Comparison of ENCODE assay signal across 17 cellular contexts in the genomic region with DNA sequence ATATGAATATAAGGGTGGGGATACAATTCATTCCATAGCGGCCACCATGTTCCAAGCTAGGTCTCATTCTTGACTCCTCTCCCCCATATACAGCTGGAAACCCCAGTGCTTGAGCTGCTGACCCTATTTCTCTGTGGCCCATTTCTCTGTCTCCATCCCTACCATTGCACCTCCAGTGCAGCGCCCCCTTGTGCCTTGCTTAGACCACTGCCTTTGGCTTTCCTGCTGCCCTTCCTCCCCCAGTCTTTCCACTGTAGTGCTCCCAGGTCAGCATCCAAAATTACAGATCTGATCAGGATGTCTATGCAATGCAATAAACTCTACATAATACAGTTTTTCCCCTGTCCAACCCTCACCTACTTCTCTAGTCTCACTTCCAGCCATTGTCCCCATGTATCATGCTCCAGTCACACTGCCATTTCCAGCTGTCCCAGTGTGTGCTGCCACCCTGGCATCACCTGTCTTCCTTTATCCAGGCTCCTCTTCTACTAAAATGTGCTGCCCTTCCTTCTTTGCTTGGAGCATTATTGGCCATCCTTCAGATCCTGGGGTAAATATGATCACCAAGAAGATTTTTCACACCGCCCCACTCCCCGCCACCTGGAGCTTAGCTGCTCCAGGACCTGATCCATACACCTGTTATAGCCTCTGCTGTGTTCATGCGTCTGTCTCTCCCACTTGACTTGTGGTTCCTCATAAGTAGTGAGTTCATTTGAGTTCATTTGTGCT.
A peak's percentile ranks its signal among the peaks of the same experiment; 100 is the strongest.
DNase-seq lines count a peak whose midpoint lies in the region; ATAC-seq, FAIRE-seq and TF ChIP-seq lines count a peak whose summit lies in the region.
"Had no signal": no experiment of that assay in that cellular context is flagged by ENCODE, and none has a peak within 500 bp of the region (broad histone marks: within the 10 kb centered on the region; RNA-seq: fewer than 3 reads in every experiment).

No MANE protein-coding gene starts in this region.

- H3K27me3 ChIP-seq in SK-N-SH (ENCODE audit: insufficient read depth): no peaks in the 10 kb centered on the region
- no peaks in the 10 kb centered on the region for H3K27me3 ChIP-seq in WERI-Rb-1 (ENCODE audit: insufficient read depth, low read depth, severe bottlenecking)
- H3K27me3 ChIP-seq: SJSA1 had no signal

- H3K9me2 ChIP-seq in SK-N-SH: no peaks in the 10 kb centered on the region

- no peaks in the 10 kb centered on the region for H3K79me2 ChIP-seq in SK-N-SH (ENCODE audit: insufficient read depth)

- DNase-seq in SK-N-SH (no peak), WERI-Rb-1 (peak; percentile 52), iPS-NIHi11 (ENCODE audit: low spot score) (peak; percentile 44), T-helper 2 cell (no peak), SW480 (ENCODE audit: low spot score) (no peak), kidney (no peak)
- DNase-seq: activated effector memory CD4-positive, alpha-beta T cell treated with Interleukin-2 at 50 U/mL for 16 hours; GM23248; IMR-90; naive B cell; NCI-H1436; NCI-H345 had no signal

- TF ChIP-seq CTCF in SK-N-SH (IDR thresholded peaks at IDR 0.05) (peak; percentile 24), GM12874 (IDR thresholded peaks at IDR 0.05; ENCODE audit: insufficient read depth, low read depth, low read length) (0 out of 2 replicates have a peak, but pooled peaks have one; percentile 20), WERI-Rb-1 (IDR thresholded peaks at IDR 0.05; ENCODE audit: low read depth, low read length) (peak; percentile 74), kidney (IDR thresholded peaks at IDR 0.05; ENCODE audit: borderline replicate concordance, extremely low read depth, insufficient read depth) (no peak)

- intact Hi-C loops in kidney (cut with DNase I): no loop called here

- no peak for TF ChIP-seq RAD21 in SK-N-SH (IDR thresholded peaks at IDR 0.05; ENCODE audit: low read length)

- H3K27ac ChIP-seq in SK-N-SH (ENCODE audit: low read depth in 2 of 2, low read length in 1 of 2) (no peak overlapping the region), WERI-Rb-1 (no peak overlapping the region), kidney (ENCODE audit: low read depth in 2 of 2, low read length in 2 of 2) (no peak overlapping the region)
- H3K27ac ChIP-seq: GM23248, SJSA1, thoracic aorta had no signal

- H3K9ac ChIP-seq in SK-N-SH (no peak overlapping the region), kidney (ENCODE audit: low read length in 2 of 2) (no peak overlapping the region)
- H3K9ac ChIP-seq: GM23248 had no signal

- no peaks in the 10 kb centered on the region for H3K4me1 ChIP-seq in SK-N-SH (ENCODE audit: control insufficient read depth in 1 of 2, insufficient read depth in 2 of 2, low read depth in 1 of 2, low read length in 1 of 2)
- H3K4me1 ChIP-seq in kidney (ENCODE audit: control insufficient read depth in 1 of 2, insufficient read depth in 1 of 2, low read depth in 1 of 2, low read length in 2 of 2): no peaks in the 10 kb centered on the region
- H3K4me1 ChIP-seq: SJSA1 had no signal

- H4K20me1 ChIP-seq in SK-N-SH (ENCODE audit: insufficient read depth): no peaks in the 10 kb centered on the region

- TF ChIP-seq EP300 in SK-N-SH (IDR thresholded peaks at IDR 0.05; ENCODE audit: borderline replicate concordance in 1 of 2, low read depth in 1 of 2, low read length in 1 of 2): no peak

- WGBS in SK-N-SH (ENCODE audit: low lambda C conversion rate): 34% methylated on average over 5 of the region's 5 CpGs

- H3K36me3 ChIP-seq in SK-N-SH (replicated peaks in 1 of 2; ENCODE audit: control insufficient read depth in 1 of 2, insufficient read depth in 2 of 2, low read length in 1 of 2): no peaks in the 10 kb centered on the region
- H3K36me3 ChIP-seq in WERI-Rb-1: no peaks in the 10 kb centered on the region
- no peaks in the 10 kb centered on the region for H3K36me3 ChIP-seq in kidney (ENCODE audit: control insufficient read depth in 1 of 2, insufficient read depth in 2 of 2, low read length in 2 of 2)
- H3K36me3 ChIP-seq: SJSA1, thoracic aorta had no signal

- ATAC-seq in SK-N-SH treated with all-trans-retinoic acid at 6 μM for 48 hours: no peak

- POLR2A ChIA-PET in SK-N-SH (lab: Yijun Ruan, JAX): no interaction called here

- no peak for FAIRE-seq in kidney (lab: Jason Lieb, UNC)
- FAIRE-seq: astrocyte had no signal

- H3F3A ChIP-seq in SK-N-SH (replicated peaks; ENCODE audit: insufficient read depth): no peaks in the 10 kb centered on the region

- no peak overlapping the region for H3K4me2 ChIP-seq in SK-N-SH

- CTCF ChIA-PET in SK-N-SH (lab: Yijun Ruan, JAX): interaction anchor here (1.7 kb wide), 1 partner anchor 46 kb away, joined by 6 read pairs; no protein-coding TSS in a partner anchor

- no peak overlapping the region for H3K4me3 ChIP-seq in SK-N-SH (ENCODE audit: low read depth in 2 of 2, low read length in 1 of 2)
- no peak overlapping the region for H3K4me3 ChIP-seq in WERI-Rb-1 (ENCODE audit: low read depth, low read length)
- H3K4me3 ChIP-seq in kidney (ENCODE audit: low read length in 2 of 2): no peak overlapping the region
- H3K4me3 ChIP-seq: GM23248, SJSA1, thoracic aorta had no signal

- H3K9me3 ChIP-seq in SK-N-SH (no peaks in the 10 kb centered on the region), WERI-Rb-1 (ENCODE audit: severe bottlenecking) (peaks cover 8% of the 10 kb centered on the region), kidney (ENCODE audit: control insufficient read depth in 1 of 2, low read length in 2 of 2) (no peaks in the 10 kb centered on the region)
- H3K9me3 ChIP-seq: thoracic aorta had no signal

- H2AFZ ChIP-seq in SK-N-SH (ENCODE audit: low read depth): no peak overlapping the region
- H2AFZ ChIP-seq: GM23248 had no signal

TF ChIP-seq in SK-N-SH, 30 proteins besides CTCF, POLR2A, EP300 and RAD21:
- no peak for TF ChIP-seq POLR2AphosphoS5 (IDR thresholded peaks at IDR 0.05; ENCODE audit: low read depth, low read length)
TF ChIP-seq in SK-N-SH: peak in this region for 0.

TF ChIP-seq in SK-N-SH treated with all-trans-retinoic acid at 6 μM for 48 hours, 23 proteins besides CTCF, POLR2A, EP300 and RAD21 (continues in another document):
- TF ChIP-seq ZFP3 (CRISPR knock-in tag; IDR thresholded peaks at IDR 0.05) (no peak), ZFP30 (CRISPR knock-in tag; IDR thresholded peaks at IDR 0.05) (no peak), ESRRG (CRISPR knock-in tag; IDR thresholded peaks at IDR 0.05) (no peak), ZNF8 (CRISPR knock-in tag; IDR thresholded peaks at IDR 0.05) (no peak), RARB (CRISPR knock-in tag; IDR thresholded peaks at IDR 0.05) (no peak), TCF4 (CRISPR knock-in tag; IDR thresholded peaks at IDR 0.05; ENCODE audit: borderline replicate concordance) (no peak), PPARA (CRISPR knock-in tag; IDR thresholded peaks at IDR 0.05; ENCODE audit: borderline replicate concordance) (no peak), TOX (CRISPR knock-in tag; IDR thresholded peaks at IDR 0.05; ENCODE audit: borderline replicate concordance) (no peak), SNAI2 (CRISPR knock-in tag; IDR thresholded peaks at IDR 0.05) (no peak), OSR1 (CRISPR knock-in tag; IDR thresholded peaks at IDR 0.05) (no peak), ZNF70 (CRISPR knock-in tag; IDR thresholded peaks at IDR 0.05) (no peak), ARNTL (CRISPR knock-in tag; IDR thresholded peaks at IDR 0.05; ENCODE audit: borderline replicate concordance, low read depth) (no peak), GLIS3 (CRISPR knock-in tag; IDR thresholded peaks at IDR 0.05) (no peak), ZNF565 (CRISPR knock-in tag; conservative IDR thresholded peaks at IDR 0.05; ENCODE audit: low read depth) (no peak), CSDC2 (CRISPR knock-in tag; IDR thresholded peaks at IDR 0.05) (no peak)
- TF ChIP-seq, protein P1, sequence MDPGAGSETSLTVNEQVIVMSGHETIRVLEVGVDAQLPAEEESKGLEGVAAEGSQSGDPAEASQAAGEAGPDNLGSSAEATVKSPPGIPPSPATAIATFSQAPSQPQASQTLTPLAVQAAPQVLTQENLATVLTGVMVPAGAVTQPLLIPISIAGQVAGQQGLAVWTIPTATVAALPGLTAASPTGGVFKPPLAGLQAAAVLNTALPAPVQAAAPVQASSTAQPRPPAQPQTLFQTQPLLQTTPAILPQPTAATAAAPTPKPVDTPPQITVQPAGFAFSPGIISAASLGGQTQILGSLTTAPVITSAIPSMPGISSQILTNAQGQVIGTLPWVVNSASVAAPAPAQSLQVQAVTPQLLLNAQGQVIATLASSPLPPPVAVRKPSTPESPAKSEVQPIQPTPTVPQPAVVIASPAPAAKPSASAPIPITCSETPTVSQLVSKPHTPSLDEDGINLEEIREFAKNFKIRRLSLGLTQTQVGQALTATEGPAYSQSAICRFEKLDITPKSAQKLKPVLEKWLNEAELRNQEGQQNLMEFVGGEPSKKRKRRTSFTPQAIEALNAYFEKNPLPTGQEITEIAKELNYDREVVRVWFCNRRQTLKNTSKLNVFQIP (CRISPR knock-in tag; IDR thresholded peaks at IDR 0.05; ENCODE audit: borderline replicate concordance, low read depth): no peak
- TF ChIP-seq, protein P2, sequence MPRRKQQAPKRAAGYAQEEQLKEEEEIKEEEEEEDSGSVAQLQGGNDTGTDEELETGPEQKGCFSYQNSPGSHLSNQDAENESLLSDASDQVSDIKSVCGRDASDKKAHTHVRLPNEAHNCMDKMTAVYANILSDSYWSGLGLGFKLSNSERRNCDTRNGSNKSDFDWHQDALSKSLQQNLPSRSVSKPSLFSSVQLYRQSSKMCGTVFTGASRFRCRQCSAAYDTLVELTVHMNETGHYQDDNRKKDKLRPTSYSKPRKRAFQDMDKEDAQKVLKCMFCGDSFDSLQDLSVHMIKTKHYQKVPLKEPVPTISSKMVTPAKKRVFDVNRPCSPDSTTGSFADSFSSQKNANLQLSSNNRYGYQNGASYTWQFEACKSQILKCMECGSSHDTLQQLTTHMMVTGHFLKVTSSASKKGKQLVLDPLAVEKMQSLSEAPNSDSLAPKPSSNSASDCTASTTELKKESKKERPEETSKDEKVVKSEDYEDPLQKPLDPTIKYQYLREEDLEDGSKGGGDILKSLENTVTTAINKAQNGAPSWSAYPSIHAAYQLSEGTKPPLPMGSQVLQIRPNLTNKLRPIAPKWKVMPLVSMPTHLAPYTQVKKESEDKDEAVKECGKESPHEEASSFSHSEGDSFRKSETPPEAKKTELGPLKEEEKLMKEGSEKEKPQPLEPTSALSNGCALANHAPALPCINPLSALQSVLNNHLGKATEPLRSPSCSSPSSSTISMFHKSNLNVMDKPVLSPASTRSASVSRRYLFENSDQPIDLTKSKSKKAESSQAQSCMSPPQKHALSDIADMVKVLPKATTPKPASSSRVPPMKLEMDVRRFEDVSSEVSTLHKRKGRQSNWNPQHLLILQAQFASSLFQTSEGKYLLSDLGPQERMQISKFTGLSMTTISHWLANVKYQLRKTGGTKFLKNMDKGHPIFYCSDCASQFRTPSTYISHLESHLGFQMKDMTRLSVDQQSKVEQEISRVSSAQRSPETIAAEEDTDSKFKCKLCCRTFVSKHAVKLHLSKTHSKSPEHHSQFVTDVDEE (CRISPR knock-in tag; IDR thresholded peaks at IDR 0.05): no peak

Comparison
In these comparisons a context has a peak if more than half of its experiments do, and no peak if none do; other contexts are left out.
1. DNase-seq: peak in WERI-Rb-1 (single experiment) and iPS-NIHi11 (single experiment); none in SK-N-SH (single experiment), T-helper 2 cell (0 of 5), SW480 (single experiment) and kidney (single experiment).